ENCODE assay signal across 3 cellular contexts in the genomic region with DNA sequence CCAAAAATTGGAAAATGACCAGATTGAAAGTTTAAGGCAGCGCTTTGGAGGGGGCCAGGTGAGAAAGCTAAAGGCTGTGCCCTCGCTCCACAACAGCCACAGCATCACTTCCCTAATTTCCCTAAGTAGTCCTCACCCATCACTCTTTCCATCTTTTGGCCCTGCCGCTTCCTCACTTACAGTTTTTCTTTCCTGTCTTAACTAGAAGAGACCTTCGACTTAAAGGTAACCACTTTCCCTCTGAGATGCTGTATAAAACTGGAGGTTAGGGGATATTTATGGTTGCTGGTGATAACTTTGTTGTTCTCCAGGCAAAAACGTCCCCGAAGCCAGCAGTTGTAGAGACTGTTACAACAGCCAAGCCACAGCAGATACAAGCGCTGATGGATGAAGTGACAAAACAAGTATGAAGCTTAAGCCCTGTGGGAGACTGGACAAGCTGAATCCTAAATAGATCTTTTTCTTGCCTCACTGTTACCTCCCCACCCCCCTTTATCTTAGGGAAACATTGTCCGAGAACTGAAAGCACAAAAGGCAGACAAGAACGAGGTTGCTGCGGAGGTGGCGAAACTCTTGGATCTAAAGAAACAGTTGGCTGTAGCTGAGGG.
TF ChIP-seq lines count a peak whose summit lies in the region.

No MANE protein-coding gene starts in this region.

TF ChIP-seq in SK-N-SH treated with all-trans-retinoic acid at 6 μM for 48 hours, 23 proteins besides CTCF, POLR2A, EP300 and RAD21:
- TF ChIP-seq, protein P1, sequence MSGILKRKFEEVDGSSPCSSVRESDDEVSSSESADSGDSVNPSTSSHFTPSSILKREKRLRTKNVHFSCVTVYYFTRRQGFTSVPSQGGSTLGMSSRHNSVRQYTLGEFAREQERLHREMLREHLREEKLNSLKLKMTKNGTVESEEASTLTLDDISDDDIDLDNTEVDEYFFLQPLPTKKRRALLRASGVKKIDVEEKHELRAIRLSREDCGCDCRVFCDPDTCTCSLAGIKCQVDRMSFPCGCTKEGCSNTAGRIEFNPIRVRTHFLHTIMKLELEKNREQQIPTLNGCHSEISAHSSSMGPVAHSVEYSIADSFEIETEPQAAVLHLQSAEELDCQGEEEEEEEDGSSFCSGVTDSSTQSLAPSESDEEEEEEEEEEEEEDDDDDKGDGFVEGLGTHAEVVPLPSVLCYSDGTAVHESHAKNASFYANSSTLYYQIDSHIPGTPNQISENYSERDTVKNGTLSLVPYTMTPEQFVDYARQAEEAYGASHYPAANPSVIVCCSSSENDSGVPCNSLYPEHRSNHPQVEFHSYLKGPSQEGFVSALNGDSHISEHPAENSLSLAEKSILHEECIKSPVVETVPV (CRISPR knock-in tag; IDR thresholded peaks at IDR 0.05), result 0 out of 2 replicates have a peak, but pooled peaks have one; percentile 17
- TF ChIP-seq SNAI2 (CRISPR knock-in tag; IDR thresholded peaks at IDR 0.05) (no peak), RARB (CRISPR knock-in tag; IDR thresholded peaks at IDR 0.05) (no peak)

TF ChIP-seq in SK-N-SH, 30 proteins besides CTCF, POLR2A, EP300 and RAD21:
- TF ChIP-seq, protein P2, sequence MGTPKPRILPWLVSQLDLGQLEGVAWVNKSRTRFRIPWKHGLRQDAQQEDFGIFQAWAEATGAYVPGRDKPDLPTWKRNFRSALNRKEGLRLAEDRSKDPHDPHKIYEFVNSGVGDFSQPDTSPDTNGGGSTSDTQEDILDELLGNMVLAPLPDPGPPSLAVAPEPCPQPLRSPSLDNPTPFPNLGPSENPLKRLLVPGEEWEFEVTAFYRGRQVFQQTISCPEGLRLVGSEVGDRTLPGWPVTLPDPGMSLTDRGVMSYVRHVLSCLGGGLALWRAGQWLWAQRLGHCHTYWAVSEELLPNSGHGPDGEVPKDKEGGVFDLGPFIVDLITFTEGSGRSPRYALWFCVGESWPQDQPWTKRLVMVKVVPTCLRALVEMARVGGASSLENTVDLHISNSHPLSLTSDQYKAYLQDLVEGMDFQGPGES (IDR thresholded peaks at IDR 0.05; ENCODE audit: low read depth, low read length), result no peak

TF ChIP-seq in HCT116, 20 proteins besides CTCF, POLR2A, EP300 and RAD21:
- no peak for TF ChIP-seq ZFX (IDR thresholded peaks at IDR 0.05)
- TF ChIP-seq, protein P3, sequence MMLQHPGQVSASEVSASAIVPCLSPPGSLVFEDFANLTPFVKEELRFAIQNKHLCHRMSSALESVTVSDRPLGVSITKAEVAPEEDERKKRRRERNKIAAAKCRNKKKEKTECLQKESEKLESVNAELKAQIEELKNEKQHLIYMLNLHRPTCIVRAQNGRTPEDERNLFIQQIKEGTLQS (IDR thresholded peaks at IDR 0.05), result no peak
- TF ChIP-seq EZH2 (IDR thresholded peaks at IDR 0.05), result no peak
- TF ChIP-seq SRF (IDR thresholded peaks at IDR 0.05; ENCODE audit: low read depth), result no peak
- no peak for TF ChIP-seq ZNF274 (IDR thresholded peaks at IDR 0.05; ENCODE audit: low read depth, low read length)
- TF ChIP-seq ELF1 (IDR thresholded peaks at IDR 0.05; ENCODE audit: borderline replicate concordance, low read depth), result no peak
- TF ChIP-seq, protein P4, sequence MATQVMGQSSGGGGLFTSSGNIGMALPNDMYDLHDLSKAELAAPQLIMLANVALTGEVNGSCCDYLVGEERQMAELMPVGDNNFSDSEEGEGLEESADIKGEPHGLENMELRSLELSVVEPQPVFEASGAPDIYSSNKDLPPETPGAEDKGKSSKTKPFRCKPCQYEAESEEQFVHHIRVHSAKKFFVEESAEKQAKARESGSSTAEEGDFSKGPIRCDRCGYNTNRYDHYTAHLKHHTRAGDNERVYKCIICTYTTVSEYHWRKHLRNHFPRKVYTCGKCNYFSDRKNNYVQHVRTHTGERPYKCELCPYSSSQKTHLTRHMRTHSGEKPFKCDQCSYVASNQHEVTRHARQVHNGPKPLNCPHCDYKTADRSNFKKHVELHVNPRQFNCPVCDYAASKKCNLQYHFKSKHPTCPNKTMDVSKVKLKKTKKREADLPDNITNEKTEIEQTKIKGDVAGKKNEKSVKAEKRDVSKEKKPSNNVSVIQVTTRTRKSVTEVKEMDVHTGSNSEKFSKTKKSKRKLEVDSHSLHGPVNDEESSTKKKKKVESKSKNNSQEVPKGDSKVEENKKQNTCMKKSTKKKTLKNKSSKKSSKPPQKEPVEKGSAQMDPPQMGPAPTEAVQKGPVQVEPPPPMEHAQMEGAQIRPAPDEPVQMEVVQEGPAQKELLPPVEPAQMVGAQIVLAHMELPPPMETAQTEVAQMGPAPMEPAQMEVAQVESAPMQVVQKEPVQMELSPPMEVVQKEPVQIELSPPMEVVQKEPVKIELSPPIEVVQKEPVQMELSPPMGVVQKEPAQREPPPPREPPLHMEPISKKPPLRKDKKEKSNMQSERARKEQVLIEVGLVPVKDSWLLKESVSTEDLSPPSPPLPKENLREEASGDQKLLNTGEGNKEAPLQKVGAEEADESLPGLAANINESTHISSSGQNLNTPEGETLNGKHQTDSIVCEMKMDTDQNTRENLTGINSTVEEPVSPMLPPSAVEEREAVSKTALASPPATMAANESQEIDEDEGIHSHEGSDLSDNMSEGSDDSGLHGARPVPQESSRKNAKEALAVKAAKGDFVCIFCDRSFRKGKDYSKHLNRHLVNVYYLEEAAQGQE (IDR thresholded peaks at IDR 0.05; ENCODE audit: low read depth), result no peak
- TF ChIP-seq JUND (IDR thresholded peaks at IDR 0.05), result no peak
- no peak for TF ChIP-seq TCF7L2 (IDR thresholded peaks at IDR 0.05; ENCODE audit: borderline replicate concordance, extremely low read depth, insufficient read depth, insufficient read length)
- TF ChIP-seq EZH2phosphoT487 (IDR thresholded peaks at IDR 0.05; ENCODE audit: borderline replicate concordance), result no peak
- TF ChIP-seq POLR2AphosphoS5 (IDR thresholded peaks at IDR 0.05; ENCODE audit: low read depth, low read length), result no peak
